Comparison of ENCODE assay signal across 20 cellular contexts in genomic region chr7:155384751-155385150, GRCh38.
DNase-seq lines count a peak whose midpoint lies in the region; ATAC-seq and TF ChIP-seq lines count a peak whose summit lies in the region.
"Had no signal": no experiment of that assay in that cellular context is flagged by ENCODE, and none has a peak within 500 bp of the region (broad histone marks: within the 10 kb centered on the region; RNA-seq: fewer than 3 reads in every experiment).

No MANE protein-coding gene starts in this region.

- TF ChIP-seq CTCF in nephron progenitor cell (IDR thresholded peaks at IDR 0.05): no peak

- H3K36me3 Mint-ChIP-seq in nephron progenitor cell (ENCODE audit: low read depth): no peaks in the 10 kb centered on the region
- H3K36me3 Mint-ChIP-seq: CD8-positive, alpha-beta memory T cell had no signal

- H3K27ac Mint-ChIP-seq in nephron progenitor cell: no peak overlapping the region
- H3K27ac Mint-ChIP-seq: B cell; CD4-positive, alpha-beta T cell; CD8-positive, alpha-beta memory T cell had no signal

- no peak for ATAC-seq in left ventricle myocardium superior
- ATAC-seq in Right ventricle myocardium superior (ENCODE audit: poor library complexity): no peak
- no peak for ATAC-seq in GM18861 (IDR thresholded peaks at IDR 0.05; ENCODE audit: unreplicated experiment)
- ATAC-seq: A549, GM12878 had no signal

- peak; percentile 3 for DNase-seq in left ventricle myocardium superior
- no peak for DNase-seq in Right ventricle myocardium superior
- DNase-seq in nephron progenitor cell: no peak
- DNase-seq in posterior vena cava (ENCODE audit: low spot score): peak; percentile 50
- no peak for DNase-seq in NCI-H526 (lab: John Stamatoyannopoulos, UW)
- DNase-seq: AML-193; CD4-positive, alpha-beta T cell; CD8-positive, alpha-beta memory T cell; COR-L47; DMS 273 treated with DMSO at 0.1 percent for 48 hours; DMS153; DMS53; DMS79; DND-41; EL; GDM1 had no signal

- peaks cover 35% of the 10 kb centered on the region for H3K4me1 Mint-ChIP-seq in nephron progenitor cell

- H3K4me3 Mint-ChIP-seq in nephron progenitor cell: peak overlapping the region; percentile 47
- H3K4me3 Mint-ChIP-seq: B cell; CD4-positive, alpha-beta T cell had no signal

- intact Hi-C loops in left ventricle myocardium superior (cut with micrococcal nuclease): no loop called here
- intact Hi-C loops in Right ventricle myocardium superior (cut with DNase I): no loop called here
- intact Hi-C loops in posterior vena cava (cut with DNase I): no loop called here

- no peaks in the 10 kb centered on the region for H3K9me3 Mint-ChIP-seq in nephron progenitor cell
- H3K9me3 Mint-ChIP-seq: CD4-positive, alpha-beta T cell had no signal

- H3K27me3 Mint-ChIP-seq in nephron progenitor cell (ENCODE audit: low read depth, poor library complexity): peaks cover 89% of the 10 kb centered on the region

Comparison
In these comparisons a context has a peak if more than half of its experiments do, and no peak if none do; other contexts are left out.
1. DNase-seq: peak in left ventricle myocardium superior (single experiment) and posterior vena cava (single experiment); none in Right ventricle myocardium superior (single experiment), nephron progenitor cell (single experiment) and NCI-H526 (0 of 2).